ENCODE assay signal across 8 cellular contexts in genomic region chr7:101717986-101718746, GRCh38.
A peak's percentile ranks its signal among the peaks of the same experiment; 100 is the strongest.
DNase-seq lines count a peak whose midpoint lies in the region; ATAC-seq and TF ChIP-seq lines count a peak whose summit lies in the region.

No MANE protein-coding gene starts in this region.

- H3K4me1 ChIP-seq in PC-9 (replicated peaks; ENCODE audit: insufficient read depth): peaks cover 17% of the 10 kb centered on the region
- no peaks in the 10 kb centered on the region for H3K4me1 ChIP-seq in parathyroid adenoma

- no peaks in the 10 kb centered on the region for H3K9me3 ChIP-seq in PC-9 (ENCODE audit: insufficient read depth, low read depth)
- H3K9me3 ChIP-seq in parathyroid adenoma (ENCODE audit: control insufficient read depth, low read length): no peaks in the 10 kb centered on the region

- POLR2A ChIA-PET in PC-9 (lab: Charles Lee; ENCODE audit: unreplicated experiment): no interaction called here

- H3K27ac ChIP-seq in PC-9 (peak overlapping the region; percentile 19; the same call in 1 of the 2 replicates), parathyroid adenoma (no peak overlapping the region)

- ATAC-seq in esophagus mucosa (peak; percentile 48), HG02763 (IDR thresholded peaks at IDR 0.05; ENCODE audit: unreplicated experiment) (no peak)

- no peaks in the 10 kb centered on the region for H3K36me3 ChIP-seq in PC-9 (ENCODE audit: low read depth)
- no peaks in the 10 kb centered on the region for H3K36me3 ChIP-seq in parathyroid adenoma (ENCODE audit: control insufficient read depth, insufficient read depth, low read length)

- DNase-seq in ELR (ENCODE audit: low read depth) (peak; percentile 85), PC-9 (peak in 1 of 2 experiments; percentile 38), NCI-H524 treated with DMSO at 0.1 percent for 48 hours (lab: John Stamatoyannopoulos, UW) (no peak), NCI-H2107 (lab: John Stamatoyannopoulos, UW) (no peak)
- DNase-seq in activated CD4-positive, CD25-positive, alpha-beta regulatory T cell treated with anti-CD3 and anti-CD28 coated beads, Interleukin-2, amount 50 U/mL, for 72 hours: no peak

- CTCF ChIA-PET in PC-9 (lab: Charles Lee): no interaction called here

- peaks cover 11% of the 10 kb centered on the region; the same call in 1 of the 2 replicates for H3F3A ChIP-seq in PC-9 (ENCODE audit: insufficient read depth, low read depth)

- no peaks in the 10 kb centered on the region for H4K20me1 ChIP-seq in PC-9 (ENCODE audit: insufficient read depth)

- intact Hi-C loops in PC-9 (cut with micrococcal nuclease; ENCODE audit: unreplicated experiment): no loop called here

- H3K27me3 ChIP-seq in PC-9 (ENCODE audit: insufficient read depth, low read depth): no peaks in the 10 kb centered on the region
- H3K27me3 ChIP-seq in parathyroid adenoma (ENCODE audit: control insufficient read depth, insufficient read depth, low read length): no peaks in the 10 kb centered on the region

- H3K4me3 ChIP-seq in PC-9: peak overlapping the region; percentile 35; the same call in 1 of the 2 replicates
- H3K4me3 ChIP-seq in parathyroid adenoma (ENCODE audit: low read depth, low read length): no peak overlapping the region

- BruUV-seq in PC-9 (replicated peaks; lab: Mats Ljungman, UMichigan): no TSS peak

- peak overlapping the region; percentile 14; the same call in 1 of the 2 replicates for H2AFZ ChIP-seq in PC-9
- peak overlapping the region; percentile 56 for H2AFZ ChIP-seq in parathyroid adenoma

- H3K9ac ChIP-seq in parathyroid adenoma: no peak overlapping the region

- no peaks in the 10 kb centered on the region for H3K9me2 ChIP-seq in PC-9 (ENCODE audit: insufficient read depth)

- H3K79me2 ChIP-seq in PC-9 (ENCODE audit: low read depth) (no peaks in the 10 kb centered on the region), parathyroid adenoma (no peaks in the 10 kb centered on the region)

- TF ChIP-seq CTCF in PC-9 (conservative IDR thresholded peaks at IDR 0.05) (no peak), parathyroid adenoma (IDR thresholded peaks at IDR 0.05) (no peak)

- H3K4me2 ChIP-seq in PC-9 (peak overlapping the region; percentile 69), parathyroid adenoma (ENCODE audit: low read length) (no peak overlapping the region)
